Comparison of ENCODE assay signal across 12 cellular contexts in the genomic region with DNA sequence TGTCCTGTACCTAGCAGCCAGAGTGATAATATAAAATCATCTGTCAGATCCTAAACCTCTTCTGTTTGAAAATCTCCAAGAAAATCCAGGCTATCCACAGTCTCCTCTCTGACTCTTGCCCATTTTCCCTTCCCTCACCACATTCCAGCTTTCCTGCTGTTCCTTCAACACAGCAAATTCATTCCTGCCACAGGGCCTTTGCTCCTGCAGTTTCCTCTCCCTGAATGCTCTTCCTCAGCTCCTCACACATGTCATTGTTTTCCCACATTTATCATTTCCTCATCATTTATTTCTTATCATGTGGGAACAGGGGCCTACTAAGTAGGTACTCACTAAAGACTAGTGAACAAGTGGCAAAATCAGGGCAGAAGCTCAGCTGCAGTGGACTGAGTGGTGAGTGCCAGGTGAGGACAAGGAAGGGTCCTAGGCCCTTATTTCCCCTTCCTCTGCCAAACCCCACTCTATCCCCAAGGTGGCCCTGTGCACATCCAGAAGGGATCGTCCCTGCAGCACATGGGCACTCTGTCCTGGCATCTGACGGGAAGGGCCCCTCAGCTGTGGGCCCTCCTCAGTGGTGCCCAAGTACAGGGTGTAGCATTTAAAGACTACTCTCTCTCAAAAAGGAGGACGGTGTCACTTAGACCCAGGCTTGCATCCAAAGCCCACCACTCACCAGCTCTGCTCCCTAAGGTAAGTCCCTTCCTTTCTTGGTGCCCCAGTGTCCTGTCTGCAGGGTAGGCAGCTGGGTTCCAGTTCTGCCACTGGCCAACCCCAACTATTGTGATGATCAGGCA. TPM values are rescaled to one million over a fixed set of nuclear protein-coding genes. Genes with fewer than 3 reads are reported as not detected.
DNase-seq lines count a peak whose midpoint lies in the region; ATAC-seq and TF ChIP-seq lines count a peak whose summit lies in the region.
"Had no signal": no experiment of that assay in that cellular context is flagged by ENCODE, and none has a peak within 500 bp of the region (broad histone marks: within the 10 kb centered on the region; RNA-seq: fewer than 3 reads in every experiment).

No MANE protein-coding gene starts in this region.

- H3K4me3 ChIP-seq in hepatocyte (no peak overlapping the region), skeletal muscle tissue (ENCODE audit: low read length in 3 of 3) (peak overlapping the region; percentile 59 to 77 (median 69))

- H3K27ac Mint-ChIP-seq in CD4-positive, alpha-beta T cell: no peak overlapping the region
- no peak overlapping the region for H3K27ac Mint-ChIP-seq in activated naive CD8-positive, alpha-beta T cell treated with anti-CD3 and anti-CD28 coated beads for 36 hours

- H3K27me3 Mint-ChIP-seq in CD4-positive, alpha-beta T cell: peaks cover 42% of the 10 kb centered on the region
- peaks cover 21% of the 10 kb centered on the region for H3K27me3 Mint-ChIP-seq in activated naive CD8-positive, alpha-beta T cell treated with anti-CD3 and anti-CD28 coated beads for 36 hours

- in situ Hi-C loops in G401 (cut with HindIII; ENCODE audit: low sequenced_read_pairs): no loop called here

- H3K27ac ChIP-seq in CD4-positive, alpha-beta T cell (ENCODE audit: low read depth, low read length): no peak overlapping the region
- H3K27ac ChIP-seq in hepatocyte: no peak overlapping the region
- peak overlapping the region; percentile 83 for H3K27ac ChIP-seq in skeletal muscle tissue (ENCODE audit: low read depth, low read length)

- no peaks in the 10 kb centered on the region for H4K20me1 ChIP-seq in hepatocyte (ENCODE audit: insufficient read depth, poor library complexity, severe bottlenecking)

- POLR2A ChIA-PET in CD4-positive, alpha-beta T cell (lab: Charles Lee): no interaction called here

- peak overlapping the region; percentile 48 for H3K4me3 Mint-ChIP-seq in CD4-positive, alpha-beta T cell
- peak overlapping the region; percentile 67 for H3K4me3 Mint-ChIP-seq in activated naive CD8-positive, alpha-beta T cell treated with anti-CD3 and anti-CD28 coated beads for 36 hours

- no peaks in the 10 kb centered on the region for H3K9me3 ChIP-seq in CD4-positive, alpha-beta T cell (ENCODE audit: control insufficient read depth, low read length)
- H3K9me3 ChIP-seq in hepatocyte (ENCODE audit: low read depth) (no peaks in the 10 kb centered on the region), skeletal muscle tissue (ENCODE audit: control insufficient read depth in 3 of 3, low read length in 3 of 3) (no peaks in the 10 kb centered on the region)

- peaks cover 26% of the 10 kb centered on the region for H3K79me2 ChIP-seq in hepatocyte

- H3K4me1 ChIP-seq in hepatocyte (ENCODE audit: insufficient read depth) (no peaks in the 10 kb centered on the region), skeletal muscle tissue (ENCODE audit: control insufficient read depth in 3 of 3, insufficient read depth in 3 of 3, low read length in 3 of 3) (peaks cover 33 to 49% (median 44%) of the 10 kb centered on the region in 3 donors)

- CTCF ChIA-PET in CD4-positive, alpha-beta T cell (lab: Charles Lee): no interaction called here

- peaks cover 44% of the 10 kb centered on the region for H3K4me1 Mint-ChIP-seq in CD4-positive, alpha-beta T cell (ENCODE audit: low read depth)
- peaks cover 50% of the 10 kb centered on the region for H3K4me1 Mint-ChIP-seq in activated naive CD8-positive, alpha-beta T cell treated with anti-CD3 and anti-CD28 coated beads for 36 hours

- no peak for TF ChIP-seq CTCF in CD4-positive, alpha-beta T cell (IDR thresholded peaks at IDR 0.05)
- TF ChIP-seq CTCF in hepatocyte (IDR thresholded peaks at IDR 0.05; ENCODE audit: poor library complexity): no peak

- intact Hi-C loops in CD4-positive, alpha-beta T cell (cut with DNase I, micrococcal nuclease): no loop called here

- no peaks in the 10 kb centered on the region for H3K9me3 Mint-ChIP-seq in CD4-positive, alpha-beta T cell
- no peaks in the 10 kb centered on the region for H3K9me3 Mint-ChIP-seq in activated naive CD8-positive, alpha-beta T cell treated with anti-CD3 and anti-CD28 coated beads for 36 hours
- H3K9me3 Mint-ChIP-seq: activated naive CD8-positive, alpha-beta T cell treated with anti-CD3 and anti-CD28 coated beads, Interleukin-2, amount 10 ng/mL, durations not matched to agents 7 days and 5 days; IgD-negative memory B cell had no signal

- peak overlapping the region; percentile 98 for H3K4me2 ChIP-seq in hepatocyte

- H3K9me2 ChIP-seq in hepatocyte (replicated peaks; ENCODE audit: insufficient read depth): no peaks in the 10 kb centered on the region

- DNase-seq in CD4-positive, alpha-beta T cell: no peak
- no peak for DNase-seq in activated naive CD8-positive, alpha-beta T cell treated with anti-CD3 and anti-CD28 coated beads for 36 hours
- no peak for DNase-seq in hepatocyte (ENCODE audit: low spot score)
- DNase-seq in NK-92 (lab: John Stamatoyannopoulos, UW; ENCODE audit: unreplicated experiment): no peak
- no peak for DNase-seq in G401 (ENCODE audit: low spot score)
- DNase-seq: activated naive CD8-positive, alpha-beta T cell treated with anti-CD3 and anti-CD28 coated beads, Interleukin-2, amount 10 ng/mL, durations not matched to agents 7 days and 5 days; head of caudate nucleus; NCI-H446 treated with DMSO at 0.1 percent for 48 hours had no signal

- 85% methylated on average over 3 of the region's 3 CpGs for WGBS in hepatocyte (ENCODE audit: low lambda C conversion rate, missing lambda C conversion rate)

- H3K36me3 Mint-ChIP-seq in CD4-positive, alpha-beta T cell (ENCODE audit: low read depth): no peaks in the 10 kb centered on the region
- peaks cover 8% of the 10 kb centered on the region for H3K36me3 Mint-ChIP-seq in activated naive CD8-positive, alpha-beta T cell treated with anti-CD3 and anti-CD28 coated beads for 36 hours
- H3K36me3 Mint-ChIP-seq: activated naive CD8-positive, alpha-beta T cell treated with anti-CD3 and anti-CD28 coated beads, Interleukin-2, amount 10 ng/mL, durations not matched to agents 7 days and 5 days; IgD-negative memory B cell had no signal

- peaks cover 12% of the 10 kb centered on the region for H3K27me3 ChIP-seq in CD4-positive, alpha-beta T cell (ENCODE audit: control insufficient read depth, insufficient read depth, low read length)
- H3K27me3 ChIP-seq in hepatocyte (peaks cover 4% of the 10 kb centered on the region), skeletal muscle tissue (ENCODE audit: control insufficient read depth in 3 of 3, insufficient read depth in 3 of 3, low read length in 3 of 3) (peaks cover 15 to 27% (median 27%) of the 10 kb centered on the region in 3 donors)

- peak overlapping the region; percentile 60 to 79 (median 78) for H3K9ac ChIP-seq in skeletal muscle tissue (ENCODE audit: low read depth in 1 of 3, low read length in 3 of 3)

- H3K36me3 ChIP-seq in hepatocyte (replicated peaks; ENCODE audit: insufficient read depth, low read depth) (no peaks in the 10 kb centered on the region), skeletal muscle tissue (ENCODE audit: control insufficient read depth in 3 of 3, insufficient read depth in 3 of 3, low read length in 3 of 3) (peaks cover 0 to 4% (median 0%) of the 10 kb centered on the region in 3 donors)

- H2AFZ ChIP-seq in hepatocyte: no peak overlapping the region

- no peak for ATAC-seq in CD4-positive, alpha-beta T cell (ENCODE audit: poor library complexity)
- ATAC-seq in HG02642 (IDR thresholded peaks at IDR 0.05; ENCODE audit: poor library complexity, unreplicated experiment) (no peak), GM21717 (IDR thresholded peaks at IDR 0.05; ENCODE audit: unreplicated experiment) (no peak)

RNA-seq across cellular contexts. Expression of a gene that starts 2.0 kb away (rescaled TPM):
- 1 to 10 TPM; 1.8 to 2.4 TPM for total RNA-seq in CD4-positive, alpha-beta T cell
- 10 to 100 TPM; 11.5 to 12.1 TPM for total RNA-seq in activated naive CD8-positive, alpha-beta T cell treated with anti-CD3 and anti-CD28 coated beads for 36 hours
- total RNA-seq in hepatocyte (14.7 and 25.5 TPM in 2 replicates), skeletal muscle tissue (6.3 TPM)
- polyA plus RNA-seq in hepatocyte: 75.2 and 80.4 TPM in 2 replicates
- total RNA-seq in G401 (2014; rRNA removed; shearing (Covaris generic)): 0.49 TPM in 1 of 2 replicates, not detected in the other
- polyA plus RNA-seq: IgD-negative memory B cell had no signal
